Comparison of ENCODE assay signal across 1 cellular context in genomic region chr10:92692085-92692671, GRCh38.
TF ChIP-seq lines count a peak whose summit lies in the region.

No MANE protein-coding gene starts in this region.

TF ChIP-seq in endothelial cell of umbilical vein, 7 proteins besides CTCF, POLR2A, EP300 and RAD21 (continued from another document):
- TF ChIP-seq MYC (IDR thresholded peaks at IDR 0.05; ENCODE audit: low read depth, low read length) = no peak
- TF ChIP-seq, protein P1, sequence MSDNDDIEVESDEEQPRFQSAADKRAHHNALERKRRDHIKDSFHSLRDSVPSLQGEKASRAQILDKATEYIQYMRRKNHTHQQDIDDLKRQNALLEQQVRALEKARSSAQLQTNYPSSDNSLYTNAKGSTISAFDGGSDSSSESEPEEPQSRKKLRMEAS (IDR thresholded peaks at IDR 0.05; ENCODE audit: insufficient read depth, insufficient read length) = no peak
